Comparison of ENCODE assay signal across 10 cellular contexts in the genomic region with DNA sequence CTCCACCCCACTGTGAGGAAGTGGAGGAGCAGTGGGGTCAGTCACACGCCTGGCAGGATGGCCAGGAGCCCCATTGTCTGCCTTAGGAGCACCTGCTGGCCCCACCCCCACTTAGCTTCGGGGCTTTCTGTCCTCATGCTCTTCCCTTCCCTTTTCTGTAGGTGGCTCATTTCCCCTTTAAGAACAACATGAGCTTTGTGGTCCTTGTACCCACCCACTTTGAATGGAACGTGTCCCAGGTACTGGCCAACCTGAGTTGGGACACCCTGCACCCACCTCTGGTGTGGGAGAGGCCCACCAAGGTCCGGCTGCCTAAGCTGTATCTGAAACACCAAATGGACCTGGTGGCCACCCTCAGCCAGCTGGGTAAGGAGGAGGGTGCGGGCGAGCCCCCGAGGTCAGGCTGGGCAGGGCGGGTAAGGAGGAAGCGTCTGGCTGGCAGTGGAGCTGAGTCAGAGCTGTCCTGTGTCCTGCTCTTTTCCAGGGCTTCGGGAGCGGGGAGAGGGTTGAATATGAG. TPM values are rescaled to one million over a fixed set of nuclear protein-coding genes. Genes with fewer than 3 reads are reported as not detected.
A peak's percentile ranks its signal among the peaks of the same experiment; 100 is the strongest.
DNase-seq lines count a peak whose midpoint lies in the region; ATAC-seq, FAIRE-seq and TF ChIP-seq lines count a peak whose summit lies in the region.
"Had no signal": no experiment of that assay in that cellular context is flagged by ENCODE, and none has a peak within 500 bp of the region (broad histone marks: within the 10 kb centered on the region; RNA-seq: fewer than 3 reads in every experiment).

No MANE protein-coding gene starts in this region.

- no peak overlapping the region for H3K9ac ChIP-seq in smooth muscle cell (ENCODE audit: low read depth)

- no peaks in the 10 kb centered on the region for H3K9me2 ChIP-seq in PC-9 (ENCODE audit: insufficient read depth)

- POLR2A ChIA-PET in PC-9 (lab: Charles Lee; ENCODE audit: unreplicated experiment) = interaction anchor here (0.5 to 1.7 kb wide), 7 partner anchors 18 to 641 kb away, joined by 3 to 17 read pairs (median 3); no protein-coding TSS in a partner anchor
- POLR2A ChIA-PET in activated CD4-positive, alpha-beta T cell treated with anti-CD3 and anti-CD28 coated beads for 36 hours (lab: Charles Lee) = interaction anchor here (0.7 kb wide), 1 partner anchor 12 kb away, joined by 3 read pairs; no protein-coding TSS in a partner anchor

- H3K27me3 Mint-ChIP-seq in activated CD4-positive, alpha-beta T cell treated with anti-CD3 and anti-CD28 coated beads for 36 hours = no peaks in the 10 kb centered on the region

- DNase-seq in H54 (ENCODE audit: insufficient read length, low spot score) = peak; percentile 93
- DNase-seq in PC-9 = peak; percentile 79 to 86
- peak; percentile 35 for DNase-seq in germinal center (ENCODE audit: low spot score)
- DNase-seq in smooth muscle cell (lab: John Stamatoyannopoulos, UW; ENCODE audit: unreplicated experiment) = no peak
- DNase-seq in activated CD4-positive, alpha-beta T cell treated with anti-CD3 and anti-CD28 coated beads for 36 hours = no peak
- DNase-seq in mesenteric fat pad (ENCODE audit: low spot score) = no peak
- no peak for DNase-seq in GM13977 (ENCODE audit: low spot score)

- CTCF ChIA-PET in PC-9 (lab: Charles Lee) = interaction anchor here (0.5 to 1.1 kb wide), 2 partner anchors 36 to 113 kb away, joined by 3 read pairs; no protein-coding TSS in a partner anchor
- CTCF ChIA-PET in activated CD4-positive, alpha-beta T cell treated with anti-CD3 and anti-CD28 coated beads for 36 hours (lab: Charles Lee) = no interaction called here

- peak overlapping the region; percentile 76 for H2AFZ ChIP-seq in PC-9
- no peak overlapping the region for H2AFZ ChIP-seq in smooth muscle cell (ENCODE audit: low read depth)

- H3K4me2 ChIP-seq in PC-9 (peak overlapping the region; percentile 85), smooth muscle cell (peak overlapping the region; percentile 0)

- H3F3A ChIP-seq in PC-9 (ENCODE audit: insufficient read depth, low read depth) (peaks cover 19% of the 10 kb centered on the region), smooth muscle cell (ENCODE audit: low read depth) (no peaks in the 10 kb centered on the region)

- intact Hi-C loops in PC-9 (cut with micrococcal nuclease; ENCODE audit: unreplicated experiment) = loop anchor here (2.0 kb wide), 1 partner anchor 36 kb away; no protein-coding TSS in a partner anchor
- intact Hi-C loops in activated CD4-positive, alpha-beta T cell treated with anti-CD3 and anti-CD28 coated beads for 36 hours (cut with DNase I, micrococcal nuclease) = no loop called here

- H3K27ac ChIP-seq in PC-9 (peak overlapping the region; percentile 67), smooth muscle cell (ENCODE audit: low read depth) (no peak overlapping the region)
- H3K27ac ChIP-seq: SJSA1 had no signal

- 49% methylated on average over 10 of the region's 11 CpGs for WGBS in smooth muscle cell (ENCODE audit: low lambda C conversion rate)

- H4K20me1 ChIP-seq in PC-9 (ENCODE audit: insufficient read depth) = no peaks in the 10 kb centered on the region
- no peaks in the 10 kb centered on the region for H4K20me1 ChIP-seq in smooth muscle cell (ENCODE audit: low read depth)

- no TSS peak for BruUV-seq in PC-9 (replicated peaks; lab: Mats Ljungman, UMichigan)

- H3K9me3 ChIP-seq in PC-9 (ENCODE audit: insufficient read depth, low read depth) = no peaks in the 10 kb centered on the region
- H3K9me3 ChIP-seq in smooth muscle cell (replicated peaks; ENCODE audit: low read depth) = no peaks in the 10 kb centered on the region
- H3K9me3 ChIP-seq: SJSA1 had no signal

- no peaks in the 10 kb centered on the region for H3K36me3 Mint-ChIP-seq in activated CD4-positive, alpha-beta T cell treated with anti-CD3 and anti-CD28 coated beads for 36 hours (ENCODE audit: low read depth)

- H3K4me1 Mint-ChIP-seq in activated CD4-positive, alpha-beta T cell treated with anti-CD3 and anti-CD28 coated beads for 36 hours = no peaks in the 10 kb centered on the region

- H3K4me1 ChIP-seq in PC-9 (replicated peaks; ENCODE audit: insufficient read depth) (peaks cover 28% of the 10 kb centered on the region), smooth muscle cell (ENCODE audit: low read depth) (peaks cover 9% of the 10 kb centered on the region)
- H3K4me1 ChIP-seq: SJSA1 had no signal

- no peaks in the 10 kb centered on the region for H3K36me3 ChIP-seq in PC-9 (ENCODE audit: low read depth)
- H3K36me3 ChIP-seq in smooth muscle cell (ENCODE audit: low read depth) = no peaks in the 10 kb centered on the region
- H3K36me3 ChIP-seq: SJSA1 had no signal

- no peaks in the 10 kb centered on the region for H3K9me3 Mint-ChIP-seq in activated CD4-positive, alpha-beta T cell treated with anti-CD3 and anti-CD28 coated beads for 36 hours (ENCODE audit: low read depth)

- in situ Hi-C loops in GM13977 (cut with MboI; ENCODE audit: low pct_unique_long_range_greater_than_20kb, low sequenced_read_pairs, unreplicated experiment) = no loop called here

- TF ChIP-seq CTCF in PC-9 (conservative IDR thresholded peaks at IDR 0.05) (no peak; the same call in 1 of the 2 replicates), smooth muscle cell (IDR thresholded peaks at IDR 0.05; ENCODE audit: borderline replicate concordance, insufficient read depth, poor library complexity, severe bottlenecking) (no peak), GM13977 (IDR thresholded peaks at IDR 0.05; ENCODE audit: extremely low read depth, insufficient read depth, missing control alignments) (no peak)

- H3K4me3 ChIP-seq in PC-9 (peak overlapping the region; percentile 60), smooth muscle cell (no peak overlapping the region)
- H3K4me3 ChIP-seq: SJSA1 had no signal

- H3K4me3 Mint-ChIP-seq in activated CD4-positive, alpha-beta T cell treated with anti-CD3 and anti-CD28 coated beads for 36 hours = no peak overlapping the region

- H3K79me2 ChIP-seq in PC-9 (ENCODE audit: low read depth) (no peaks in the 10 kb centered on the region), smooth muscle cell (ENCODE audit: low read depth) (no peaks in the 10 kb centered on the region)

- TF ChIP-seq POLR2A in H54 (IDR thresholded peaks at IDR 0.05; ENCODE audit: low read depth, low read length) = no peak

- no peak for FAIRE-seq in H54 (lab: Jason Lieb, UNC)
- FAIRE-seq: GM12892 had no signal

- H3K27me3 ChIP-seq in PC-9 (ENCODE audit: insufficient read depth, low read depth) (no peaks in the 10 kb centered on the region), smooth muscle cell (ENCODE audit: low read depth) (no peaks in the 10 kb centered on the region)
- H3K27me3 ChIP-seq: SJSA1 had no signal

- H3K27ac Mint-ChIP-seq in activated CD4-positive, alpha-beta T cell treated with anti-CD3 and anti-CD28 coated beads for 36 hours = no peak overlapping the region

- no peak for ATAC-seq in activated CD4-positive, alpha-beta T cell treated with anti-CD3 and anti-CD28 coated beads for 36 hours
- no peak for ATAC-seq in HG02840 (IDR thresholded peaks at IDR 0.05; ENCODE audit: low FRiP score, unreplicated experiment)

RNA-seq across cellular contexts. Expression of gene SERPINF1, which starts 9.4 kb away (rescaled TPM):
- total RNA-seq in PC-9 (2021) (0.57 and 0.75 TPM in 2 replicates), smooth muscle cell (645 and 778 TPM in 2 replicates), mesenteric fat pad (1,175 TPM)
- 370 and 498 TPM in 2 replicates for polyA plus RNA-seq in smooth muscle cell
- under 1 TPM; 0.27 to 0.47 TPM for total RNA-seq in activated CD4-positive, alpha-beta T cell treated with anti-CD3 and anti-CD28 coated beads for 36 hours
- total RNA-seq: SJSA1 had no signal

RNA-seq across cellular contexts. Expression of gene SERPINF2, which starts 9.8 kb away (rescaled TPM):
- total RNA-seq in PC-9 (2021) (9.5 and 10.5 TPM in 2 replicates), smooth muscle cell (0.18 and 0.36 TPM in 2 replicates), mesenteric fat pad (29.3 TPM)
- polyA plus RNA-seq in smooth muscle cell = 0.22 and 0.66 TPM in 2 replicates
- total RNA-seq in activated CD4-positive, alpha-beta T cell treated with anti-CD3 and anti-CD28 coated beads for 36 hours = under 1 TPM in 1 of 2 experiments, not detected in 1; 0.12 TPM
- total RNA-seq: SJSA1 had no signal

RNA-seq across cellular contexts. Expression of gene WDR81, which starts 28.0 kb away (rescaled TPM):
- total RNA-seq in PC-9 (2021) (20.2 and 20.5 TPM in 2 replicates), smooth muscle cell (5.6 and 5.7 TPM in 2 replicates), mesenteric fat pad (47.4 TPM)
- polyA plus RNA-seq in smooth muscle cell = 9.7 TPM in 2 replicates
- 1 to 10 TPM; 6.9 to 8.6 TPM for total RNA-seq in activated CD4-positive, alpha-beta T cell treated with anti-CD3 and anti-CD28 coated beads for 36 hours

RNA-seq across cellular contexts. Expression of gene TLCD2, which starts 42.3 kb away (rescaled TPM):
- total RNA-seq in PC-9 (2021) (6.1 and 6.7 TPM in 2 replicates), smooth muscle cell (2.5 and 3.4 TPM in 2 replicates), mesenteric fat pad (30.1 TPM)
- 1.9 and 3.6 TPM in 2 replicates for polyA plus RNA-seq in smooth muscle cell
- total RNA-seq in activated CD4-positive, alpha-beta T cell treated with anti-CD3 and anti-CD28 coated beads for 36 hours = under 1 TPM; 0.30 to 0.39 TPM

Comparison
In these comparisons a context has a peak if more than half of its experiments do, and no peak if none do; other contexts are left out.
1. DNase-seq: peak in H54 (single experiment), PC-9 (2 of 2) and germinal center (single experiment); none in smooth muscle cell (single experiment), activated CD4-positive, alpha-beta T cell treated with anti-CD3 and anti-CD28 coated beads for 36 hours (single experiment), mesenteric fat pad (single experiment) and GM13977 (single experiment).
2. RNA of gene SERPINF1, which starts 9.4 kb away (total RNA-seq): 1,175 TPM in mesenteric fat pad (single experiment) and 645 to 778 TPM in smooth muscle cell; 0.57 to 0.75 TPM in PC-9 and 0.27 to 0.47 TPM in activated CD4-positive, alpha-beta T cell treated with anti-CD3 and anti-CD28 coated beads for 36 hours; every median in the first group is over 100 times any median in the second.